Comparison of ENCODE assay signal across 15 cellular contexts in the genomic region with DNA sequence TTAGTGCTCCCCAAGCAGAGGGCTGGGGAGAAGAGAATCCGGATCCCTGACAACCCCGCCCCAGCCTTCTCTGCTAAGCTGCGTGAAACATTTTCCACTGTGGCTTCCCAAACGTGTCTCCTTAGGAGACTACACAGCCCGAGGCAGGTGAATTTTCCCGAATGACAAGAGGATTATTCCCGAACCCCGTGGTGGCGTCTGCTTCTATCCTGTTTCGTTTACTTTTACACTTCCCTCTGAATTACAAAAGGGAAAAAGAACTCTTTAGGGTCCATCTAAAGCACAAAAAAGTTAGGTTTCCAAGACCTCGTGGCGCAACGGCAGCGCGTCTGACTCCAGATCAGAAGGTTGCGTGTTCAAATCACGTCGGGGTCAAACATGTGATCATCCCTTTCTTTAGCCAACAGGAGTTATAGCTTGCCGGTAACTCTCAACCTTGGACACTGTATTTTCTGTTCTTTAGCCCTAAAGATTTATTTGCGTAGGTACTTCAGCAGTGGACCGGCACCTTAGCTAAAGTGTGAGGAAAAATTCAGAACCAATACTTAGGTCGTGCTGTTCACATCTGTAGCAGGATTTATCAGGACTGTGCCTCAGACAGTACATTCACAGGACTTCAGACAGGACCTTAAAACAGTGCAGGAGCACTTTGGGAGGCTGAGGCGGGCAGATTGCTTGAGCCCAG. TPM values are rescaled to one million over a fixed set of nuclear protein-coding genes. Genes with fewer than 3 reads are reported as not detected.
DNase-seq lines count a peak whose midpoint lies in the region; ATAC-seq, FAIRE-seq and TF ChIP-seq lines count a peak whose summit lies in the region.
"Had no signal": no experiment of that assay in that cellular context is flagged by ENCODE, and none has a peak within 500 bp of the region (broad histone marks: within the 10 kb centered on the region; RNA-seq: fewer than 3 reads in every experiment).

No MANE protein-coding gene starts in this region.

- H2AFZ ChIP-seq in HepG2 (ENCODE audit: low read length) (no peak overlapping the region), astrocyte (ENCODE audit: low read depth, low read length) (peak overlapping the region; percentile 9)

- peaks cover 31% of the 10 kb centered on the region for H3K79me2 ChIP-seq in HepG2 (ENCODE audit: insufficient read depth, low read length)
- H3K79me2 ChIP-seq in astrocyte (ENCODE audit: insufficient read depth, low read length) = peaks cover 35% of the 10 kb centered on the region

- no peaks in the 10 kb centered on the region for H3K36me3 ChIP-seq in HepG2 (replicated peaks in 1 of 2; ENCODE audit: control insufficient read depth in 1 of 2, insufficient read depth in 2 of 2, low read length in 2 of 2)
- H3K36me3 ChIP-seq in right lobe of liver = no peaks in the 10 kb centered on the region
- no peaks in the 10 kb centered on the region for H3K36me3 ChIP-seq in astrocyte (ENCODE audit: insufficient read depth, low read length)
- no peaks in the 10 kb centered on the region for H3K36me3 ChIP-seq in uterus

- TF ChIP-seq RAD21 in HepG2 (CRISPR knock-in tag; IDR thresholded peaks at IDR 0.05) = no peak

- peak; percentile 31 for DNase-seq in HepG2 (ENCODE audit: low spot score)
- DNase-seq in right lobe of liver = no peak
- DNase-seq in astrocyte (ENCODE audit: low read depth) = no peak
- DNase-seq in iris pigment epithelial cell (ENCODE audit: low read depth) = peak; percentile 36
- no peak for DNase-seq in uterus
- DNase-seq in NCI-H2081 treated with DMSO at 0.1 percent for 48 hours (lab: John Stamatoyannopoulos, UW) = no peak
- DNase-seq: AML-193; GOT3; retina; stimulated activated naive CD4-positive, alpha-beta T cell had no signal

- FAIRE-seq in HepG2 (lab: Jason Lieb, UNC) (no peak), astrocyte (lab: Jason Lieb, UNC) (no peak)

- H3K4me3 ChIP-seq in HepG2 (replicated peaks in 1 of 3; ENCODE audit: insufficient read depth in 1 of 3, low read depth in 2 of 3, low read length in 3 of 3) (peak overlapping the region; percentile 28 to 49 (median 28); a peak in 4 of 6 replicates), right lobe of liver (no peak overlapping the region), astrocyte (ENCODE audit: insufficient read depth, low read depth, low read length) (no peak overlapping the region), uterus (no peak overlapping the region)

- no peaks in the 10 kb centered on the region for H3K27me3 Mint-ChIP-seq in astrocyte (ENCODE audit: low read depth, unreplicated experiment)
- H3K27me3 Mint-ChIP-seq: activated naive CD8-positive, alpha-beta T cell; central memory CD8-positive, alpha-beta T cell had no signal

- POLR2A ChIA-PET in HepG2 (lab: Yijun Ruan, JAX) = interaction anchor here (2.7 kb wide), 1 partner anchor 35 kb away, joined by 10 read pairs; a partner anchor contains a TSS

- H3K9me3 Mint-ChIP-seq in astrocyte (ENCODE audit: unreplicated experiment) = no peaks in the 10 kb centered on the region
- H3K9me3 Mint-ChIP-seq: central memory CD8-positive, alpha-beta T cell had no signal

- TF ChIP-seq CTCF in HepG2 (CRISPR knock-in tag; IDR thresholded peaks at IDR 0.05) (no peak), right lobe of liver (IDR thresholded peaks at IDR 0.05) (no peak), astrocyte (IDR thresholded peaks at IDR 0.05; ENCODE audit: insufficient read depth, low read depth, low read length) (no peak), uterus (IDR thresholded peaks at IDR 0.05) (no peak)

- H3K27ac Mint-ChIP-seq in astrocyte (ENCODE audit: unreplicated experiment) = no peak overlapping the region
- H3K27ac Mint-ChIP-seq: activated naive CD8-positive, alpha-beta T cell had no signal

- TF ChIP-seq EP300 in HepG2 (IDR thresholded peaks at IDR 0.05; ENCODE audit: low read depth in 2 of 2, low read length in 2 of 2) (no peak), HepG2 (CRISPR knock-in tag; IDR thresholded peaks at IDR 0.05; ENCODE audit: borderline replicate concordance) (no peak)

- CTCF ChIA-PET in HepG2 (lab: Yijun Ruan, JAX; ENCODE audit: low intra/inter-chr PET ratio, low total read pairs) = no interaction called here

- ATAC-seq in HepG2 (no peak), right lobe of liver (no peak), GM19467 (IDR thresholded peaks at IDR 0.05; ENCODE audit: unreplicated experiment) (no peak), HG02610 (IDR thresholded peaks at IDR 0.05; ENCODE audit: unreplicated experiment) (no peak)

- H3K4me3 Mint-ChIP-seq in astrocyte (ENCODE audit: unreplicated experiment) = no peak overlapping the region
- H3K4me3 Mint-ChIP-seq: activated naive CD8-positive, alpha-beta T cell; central memory CD8-positive, alpha-beta T cell had no signal

- H3K4me2 ChIP-seq in HepG2 (ENCODE audit: low read depth, low read length) (peak overlapping the region; percentile 67), astrocyte (ENCODE audit: low read length) (peak overlapping the region; percentile 3)

- in situ Hi-C loops in HepG2 (cut with HindIII; ENCODE audit: extremely low pct_ligation_motif_present, low pct_unique_long_range_greater_than_20kb) = no loop called here

- H3K27ac ChIP-seq in HepG2 (ENCODE audit: extremely low read length, insufficient read depth, low read length) = peak overlapping the region; percentile 53
- no peak overlapping the region for H3K27ac ChIP-seq in right lobe of liver
- H3K27ac ChIP-seq in astrocyte (ENCODE audit: low read depth, low read length) = no peak overlapping the region
- H3K27ac ChIP-seq in uterus = peak overlapping the region; percentile 21 to 43
- H3K27ac ChIP-seq: epithelial cell of prostate had no signal

- BruUV-seq in HepG2 (replicated peaks; lab: Mats Ljungman, UMichigan) = no TSS peak

- TF ChIP-seq POLR2A in HepG2 (IDR thresholded peaks at IDR 0.05; ENCODE audit: insufficient read depth in 1 of 2, low read depth in 2 of 2, low read length in 2 of 2) (no peak), right lobe of liver (IDR thresholded peaks at IDR 0.05) (no peak), uterus (IDR thresholded peaks at IDR 0.05) (no peak)

- peaks cover 40% of the 10 kb centered on the region for H3K4me1 ChIP-seq in HepG2 (ENCODE audit: insufficient read depth, low read length)
- peaks cover 0 to 20% (median 7%) of the 10 kb centered on the region in 4 donors for H3K4me1 ChIP-seq in right lobe of liver
- peaks cover 7% of the 10 kb centered on the region for H3K4me1 ChIP-seq in astrocyte (ENCODE audit: insufficient read depth, low read length)
- H3K4me1 ChIP-seq in uterus = peaks cover 0 to 6% of the 10 kb centered on the region in 2 donors

- H3K27me3 ChIP-seq in HepG2 (ENCODE audit: control insufficient read depth in 1 of 2, insufficient read depth in 2 of 2, low read length in 2 of 2) (no peaks in the 10 kb centered on the region; a peak in 1 of 5 replicates), right lobe of liver (no peaks in the 10 kb centered on the region), astrocyte (ENCODE audit: insufficient read depth, low read length) (no peaks in the 10 kb centered on the region), uterus (no peaks in the 10 kb centered on the region)

- H3K9ac ChIP-seq in HepG2 (ENCODE audit: insufficient read depth, low read depth, low read length) (peak overlapping the region; percentile 57), astrocyte (ENCODE audit: low read length) (no peak overlapping the region)

- H4K20me1 ChIP-seq in HepG2 (ENCODE audit: insufficient read depth, low read length) (no peaks in the 10 kb centered on the region), astrocyte (ENCODE audit: insufficient read depth, low read length) (no peaks in the 10 kb centered on the region)

- peaks cover 2% of the 10 kb centered on the region for H3K36me3 Mint-ChIP-seq in astrocyte (ENCODE audit: low read depth, unreplicated experiment)

- H3K9me3 ChIP-seq in HepG2 (ENCODE audit: low read length) = no peaks in the 10 kb centered on the region
- H3K9me3 ChIP-seq in right lobe of liver = no peaks in the 10 kb centered on the region
- H3K9me3 ChIP-seq in astrocyte (ENCODE audit: insufficient read depth, low read depth, low read length) = no peaks in the 10 kb centered on the region
- H3K9me3 ChIP-seq in uterus = no peaks in the 10 kb centered on the region

- intact Hi-C loops in HepG2 (cut with micrococcal nuclease; ENCODE audit: unreplicated experiment) = no loop called here
- intact Hi-C loops in right lobe of liver (cut with DNase I) = no loop called here
- intact Hi-C loops in uterus (cut with DNase I; ENCODE audit: low total_unique reads) = no loop called here

- H3K4me1 Mint-ChIP-seq in astrocyte (ENCODE audit: low read depth, unreplicated experiment) = peaks cover 7% of the 10 kb centered on the region

- WGBS in HepG2 (ENCODE audit: low lambda C conversion rate) = 45% methylated on average over 23 of the region's 23 CpGs
- 33% methylated on average over 19 of the region's 23 CpGs for WGBS in right lobe of liver (ENCODE audit: insufficient coverage, low coverage, low lambda C conversion rate, missing lambda C conversion rate)

RNA-seq across cellular contexts. Expression of a gene that starts 3.2 kb away (rescaled TPM):
- total RNA-seq in HepG2 (2016; rRNA removed; fragmentation: Illumina TruSeq; extraction: Trizol) (15.3 and 19.8 TPM in 2 replicates), right lobe of liver (1 to 10 TPM; 2.8 to 5.6 (median 4.0) TPM), astrocyte (18.3 and 21.7 TPM in 2 replicates), uterus (10 to 100 TPM in 3 of 4 donors, 1 to 10 TPM in 1; 1.5 to 24.5 (median 16.8) TPM)
- total RNA-seq in HepG2 (2016; cell fraction: cytosol; rRNA removed; fragmentation: Illumina TruSeq; extraction: Trizol; ENCODE audit: low read depth) = 3.7 and 4.4 TPM in 2 replicates
- total RNA-seq in HepG2 (2016; cell fraction: insoluble cytoplasmic fraction; rRNA removed; fragmentation: Illumina TruSeq; extraction: Trizol) = 15.1 and 21.5 TPM in 2 replicates
- 7.7 and 8.6 TPM in 2 replicates for total RNA-seq in HepG2 (2016; cell fraction: membrane; rRNA removed; fragmentation: Illumina TruSeq; extraction: Trizol)
- 26.7 and 33.3 TPM in 2 replicates for total RNA-seq in HepG2 (2016; cell fraction: nucleus; rRNA removed; fragmentation: Illumina TruSeq; extraction: Trizol)
- polyA plus RNA-seq in HepG2 (2011; rRNA removed) = 23.6 and 25.1 TPM in 2 replicates
- 5.3 and 6.0 TPM in 2 replicates for polyA plus RNA-seq in HepG2 (2011; cell fraction: cytosol; rRNA removed)
- polyA plus RNA-seq in HepG2 (2011; cell fraction: nucleus; rRNA removed) = 37.8 and 43.5 TPM in 2 replicates
- 14.1 and 19.0 TPM in 2 replicates for polyA plus RNA-seq in HepG2 (2012)
- 1.8 and 2.2 TPM in 2 replicates for polyA plus RNA-seq in HepG2 (2016; cell fraction: cytosol; fragmentation: Illumina TruSeq; extraction: Trizol; ENCODE audit: low read depth)
- polyA plus RNA-seq in HepG2 (2016; cell fraction: insoluble cytoplasmic fraction; fragmentation: Illumina TruSeq; extraction: Trizol; ENCODE audit: low read depth) = 13.3 and 13.4 TPM in 2 replicates
- 4.7 and 4.8 TPM in 2 replicates for polyA plus RNA-seq in HepG2 (2016; cell fraction: membrane; fragmentation: Illumina TruSeq; extraction: Trizol; ENCODE audit: low read depth)
- polyA plus RNA-seq in HepG2 (2016; cell fraction: nucleus; fragmentation: Illumina TruSeq; extraction: Trizol; ENCODE audit: insufficient read depth, low read depth) = 98.8 and 103 TPM in 2 replicates
- polyA minus RNA-seq in HepG2 (2011; rRNA and poly(A)+ RNA removed; ENCODE audit: low replicate concordance) = 12.0 and 13.0 TPM in 2 replicates
- 3.8 and 4.5 TPM in 2 replicates for polyA minus RNA-seq in HepG2 (2011; cell fraction: cytosol; rRNA and poly(A)+ RNA removed)
- 35.5 and 38.5 TPM in 2 replicates for polyA minus RNA-seq in HepG2 (2011; cell fraction: nucleus; rRNA and poly(A)+ RNA removed)

RNA-seq across cellular contexts. Expression of a gene that starts 3.6 kb away (rescaled TPM):
- total RNA-seq in HepG2 (2016; rRNA removed; fragmentation: Illumina TruSeq; extraction: Trizol) = 763 and 795 TPM in 2 replicates
- 192 and 225 TPM in 2 replicates for total RNA-seq in HepG2 (2016; cell fraction: cytosol; rRNA removed; fragmentation: Illumina TruSeq; extraction: Trizol; ENCODE audit: low read depth)
- 739 and 853 TPM in 2 replicates for total RNA-seq in HepG2 (2016; cell fraction: insoluble cytoplasmic fraction; rRNA removed; fragmentation: Illumina TruSeq; extraction: Trizol)
- total RNA-seq in HepG2 (2016; cell fraction: membrane; rRNA removed; fragmentation: Illumina TruSeq; extraction: Trizol) = 219 and 221 TPM in 2 replicates
- 218 and 231 TPM in 2 replicates for total RNA-seq in HepG2 (2016; cell fraction: nucleus; rRNA removed; fragmentation: Illumina TruSeq; extraction: Trizol)
- 499 and 597 TPM in 2 replicates for polyA plus RNA-seq in HepG2 (2011; rRNA removed)
- polyA plus RNA-seq in HepG2 (2011; cell fraction: cytosol; rRNA removed) = 2,085 and 3,530 TPM in 2 replicates
- polyA plus RNA-seq in HepG2 (2011; cell fraction: nucleus; rRNA removed) = 244 and 284 TPM in 2 replicates
- 637 and 680 TPM in 2 replicates for polyA plus RNA-seq in HepG2 (2012)
- 248 and 262 TPM in 2 replicates for polyA plus RNA-seq in HepG2 (2016; cell fraction: cytosol; fragmentation: Illumina TruSeq; extraction: Trizol; ENCODE audit: low read depth)
- 929 and 1,047 TPM in 2 replicates for polyA plus RNA-seq in HepG2 (2016; cell fraction: insoluble cytoplasmic fraction; fragmentation: Illumina TruSeq; extraction: Trizol; ENCODE audit: low read depth)
- polyA plus RNA-seq in HepG2 (2016; cell fraction: membrane; fragmentation: Illumina TruSeq; extraction: Trizol; ENCODE audit: low read depth) = 251 and 271 TPM in 2 replicates
- polyA plus RNA-seq in HepG2 (2016; cell fraction: nucleus; fragmentation: Illumina TruSeq; extraction: Trizol; ENCODE audit: insufficient read depth, low read depth) = 503 and 520 TPM in 2 replicates
- 52.9 and 245 TPM in 2 replicates for polyA minus RNA-seq in HepG2 (2011; rRNA and poly(A)+ RNA removed; ENCODE audit: low replicate concordance)
- polyA minus RNA-seq in HepG2 (2011; cell fraction: cytosol; rRNA and poly(A)+ RNA removed) = 117 and 125 TPM in 2 replicates
- polyA minus RNA-seq in HepG2 (2011; cell fraction: nucleus; rRNA and poly(A)+ RNA removed) = 49.1 and 56.3 TPM in 2 replicates
- 1,000 to 10,000 TPM in 2 of 6 experiments, 100 to 1,000 TPM in 4; 134 to 1,633 (median 145) TPM for total RNA-seq in right lobe of liver
- total RNA-seq in astrocyte = 307 and 329 TPM in 2 replicates
- total RNA-seq in uterus = 100 to 1,000 TPM; 135 to 598 (median 384) TPM

RNA-seq across cellular contexts. Expression of a gene that starts 30.6 kb away (rescaled TPM):
- 18.7 and 19.6 TPM in 2 replicates for total RNA-seq in HepG2 (2016; rRNA removed; fragmentation: Illumina TruSeq; extraction: Trizol)
- 14.4 and 15.6 TPM in 2 replicates for total RNA-seq in HepG2 (2016; cell fraction: cytosol; rRNA removed; fragmentation: Illumina TruSeq; extraction: Trizol; ENCODE audit: low read depth)
- total RNA-seq in HepG2 (2016; cell fraction: insoluble cytoplasmic fraction; rRNA removed; fragmentation: Illumina TruSeq; extraction: Trizol) = 17.1 and 18.1 TPM in 2 replicates
- 18.0 and 18.1 TPM in 2 replicates for total RNA-seq in HepG2 (2016; cell fraction: membrane; rRNA removed; fragmentation: Illumina TruSeq; extraction: Trizol)
- total RNA-seq in HepG2 (2016; cell fraction: nucleus; rRNA removed; fragmentation: Illumina TruSeq; extraction: Trizol) = 12.9 and 15.2 TPM in 2 replicates
- 7.8 and 8.6 TPM in 2 replicates for polyA plus RNA-seq in HepG2 (2011; rRNA removed)
- 6.9 and 7.2 TPM in 2 replicates for polyA plus RNA-seq in HepG2 (2011; cell fraction: cytosol; rRNA removed)
- polyA plus RNA-seq in HepG2 (2011; cell fraction: nucleus; rRNA removed) = 9.1 and 13.1 TPM in 2 replicates
- 7.0 and 7.3 TPM in 2 replicates for polyA plus RNA-seq in HepG2 (2012)
- 2.2 and 2.9 TPM in 2 replicates for polyA plus RNA-seq in HepG2 (2016; cell fraction: cytosol; fragmentation: Illumina TruSeq; extraction: Trizol; ENCODE audit: low read depth)
- 12.0 and 13.7 TPM in 2 replicates for polyA plus RNA-seq in HepG2 (2016; cell fraction: insoluble cytoplasmic fraction; fragmentation: Illumina TruSeq; extraction: Trizol; ENCODE audit: low read depth)
- 4.1 and 4.3 TPM in 2 replicates for polyA plus RNA-seq in HepG2 (2016; cell fraction: membrane; fragmentation: Illumina TruSeq; extraction: Trizol; ENCODE audit: low read depth)
- polyA plus RNA-seq in HepG2 (2016; cell fraction: nucleus; fragmentation: Illumina TruSeq; extraction: Trizol; ENCODE audit: insufficient read depth, low read depth) = 20.5 and 23.9 TPM in 2 replicates
- 9.5 and 16.3 TPM in 2 replicates for polyA minus RNA-seq in HepG2 (2011; rRNA and poly(A)+ RNA removed; ENCODE audit: low replicate concordance)
- 7.2 and 9.4 TPM in 2 replicates for polyA minus RNA-seq in HepG2 (2011; cell fraction: cytosol; rRNA and poly(A)+ RNA removed)
- 20.2 and 23.1 TPM in 2 replicates for polyA minus RNA-seq in HepG2 (2011; cell fraction: nucleus; rRNA and poly(A)+ RNA removed)
- 10 to 100 TPM in 2 of 6 experiments, 1 to 10 TPM in 4; 6.6 to 12.3 (median 9.4) TPM for total RNA-seq in right lobe of liver
- total RNA-seq in astrocyte = 20.0 and 25.7 TPM in 2 replicates
- 10 to 100 TPM; 22.8 to 55.0 (median 43.3) TPM for total RNA-seq in uterus

RNA-seq across cellular contexts. Expression of a gene that starts 30.8 kb away (rescaled TPM):
- total RNA-seq in HepG2 (2016; rRNA removed; fragmentation: Illumina TruSeq; extraction: Trizol) = 44.4 and 49.6 TPM in 2 replicates
- total RNA-seq in HepG2 (2016; cell fraction: cytosol; rRNA removed; fragmentation: Illumina TruSeq; extraction: Trizol; ENCODE audit: low read depth) = 49.0 and 53.5 TPM in 2 replicates
- 45.9 and 53.1 TPM in 2 replicates for total RNA-seq in HepG2 (2016; cell fraction: insoluble cytoplasmic fraction; rRNA removed; fragmentation: Illumina TruSeq; extraction: Trizol)
- total RNA-seq in HepG2 (2016; cell fraction: membrane; rRNA removed; fragmentation: Illumina TruSeq; extraction: Trizol) = 79.7 and 79.9 TPM in 2 replicates
- 37.5 and 41.5 TPM in 2 replicates for total RNA-seq in HepG2 (2016; cell fraction: nucleus; rRNA removed; fragmentation: Illumina TruSeq; extraction: Trizol)
- 34.1 and 46.9 TPM in 2 replicates for polyA plus RNA-seq in HepG2 (2011; rRNA removed)
- 25.3 and 33.9 TPM in 2 replicates for polyA plus RNA-seq in HepG2 (2011; cell fraction: cytosol; rRNA removed)
- 91.4 and 98.3 TPM in 2 replicates for polyA plus RNA-seq in HepG2 (2011; cell fraction: nucleus; rRNA removed)
- polyA plus RNA-seq in HepG2 (2012) = 20.7 and 21.6 TPM in 2 replicates
- polyA plus RNA-seq in HepG2 (2016; cell fraction: cytosol; fragmentation: Illumina TruSeq; extraction: Trizol; ENCODE audit: low read depth) = 59.8 and 60.5 TPM in 2 replicates
- 48.9 and 50.6 TPM in 2 replicates for polyA plus RNA-seq in HepG2 (2016; cell fraction: insoluble cytoplasmic fraction; fragmentation: Illumina TruSeq; extraction: Trizol; ENCODE audit: low read depth)
- 72.4 and 75.2 TPM in 2 replicates for polyA plus RNA-seq in HepG2 (2016; cell fraction: membrane; fragmentation: Illumina TruSeq; extraction: Trizol; ENCODE audit: low read depth)
- polyA plus RNA-seq in HepG2 (2016; cell fraction: nucleus; fragmentation: Illumina TruSeq; extraction: Trizol; ENCODE audit: insufficient read depth, low read depth) = 101 and 102 TPM in 2 replicates
- polyA minus RNA-seq in HepG2 (2011; rRNA and poly(A)+ RNA removed; ENCODE audit: low replicate concordance) = 50.0 and 95.3 TPM in 2 replicates
- 12.8 and 13.5 TPM in 2 replicates for polyA minus RNA-seq in HepG2 (2011; cell fraction: cytosol; rRNA and poly(A)+ RNA removed)
- polyA minus RNA-seq in HepG2 (2011; cell fraction: nucleus; rRNA and poly(A)+ RNA removed) = 36.1 and 37.3 TPM in 2 replicates
- 10 to 100 TPM; 10.1 to 16.7 (median 12.0) TPM for total RNA-seq in right lobe of liver
- total RNA-seq in astrocyte = 42.8 and 46.8 TPM in 2 replicates
- total RNA-seq in uterus = 10 to 100 TPM; 23.8 to 67.9 (median 38.4) TPM

RNA-seq across cellular contexts. Expression of a gene that starts 30.9 kb away (rescaled TPM):
- 4.7 and 8.4 TPM in 2 replicates for total RNA-seq in HepG2 (2016; rRNA removed; fragmentation: Illumina TruSeq; extraction: Trizol)
- 1.1 TPM in 2 replicates for total RNA-seq in HepG2 (2016; cell fraction: cytosol; rRNA removed; fragmentation: Illumina TruSeq; extraction: Trizol; ENCODE audit: low read depth)
- total RNA-seq in HepG2 (2016; cell fraction: insoluble cytoplasmic fraction; rRNA removed; fragmentation: Illumina TruSeq; extraction: Trizol) = 6.6 and 6.9 TPM in 2 replicates
- 2.7 and 3.1 TPM in 2 replicates for total RNA-seq in HepG2 (2016; cell fraction: membrane; rRNA removed; fragmentation: Illumina TruSeq; extraction: Trizol)
- total RNA-seq in HepG2 (2016; cell fraction: nucleus; rRNA removed; fragmentation: Illumina TruSeq; extraction: Trizol) = 5.3 and 7.0 TPM in 2 replicates
- 3.0 and 3.4 TPM in 2 replicates for polyA plus RNA-seq in HepG2 (2011; rRNA removed)
- 2.6 and 3.5 TPM in 2 replicates for polyA plus RNA-seq in HepG2 (2011; cell fraction: cytosol; rRNA removed)
- polyA plus RNA-seq in HepG2 (2011; cell fraction: nucleus; rRNA removed) = 8.7 and 9.3 TPM in 2 replicates
- polyA plus RNA-seq in HepG2 (2012) = 2.8 and 4.0 TPM in 2 replicates
- polyA plus RNA-seq in HepG2 (2016; cell fraction: cytosol; fragmentation: Illumina TruSeq; extraction: Trizol; ENCODE audit: low read depth) = 0.45 and 0.50 TPM in 2 replicates
- 3.6 and 4.2 TPM in 2 replicates for polyA plus RNA-seq in HepG2 (2016; cell fraction: insoluble cytoplasmic fraction; fragmentation: Illumina TruSeq; extraction: Trizol; ENCODE audit: low read depth)
- 1.1 TPM in 2 replicates for polyA plus RNA-seq in HepG2 (2016; cell fraction: membrane; fragmentation: Illumina TruSeq; extraction: Trizol; ENCODE audit: low read depth)
- 7.2 and 7.4 TPM in 2 replicates for polyA plus RNA-seq in HepG2 (2016; cell fraction: nucleus; fragmentation: Illumina TruSeq; extraction: Trizol; ENCODE audit: insufficient read depth, low read depth)
- 4.9 and 6.4 TPM in 2 replicates for polyA minus RNA-seq in HepG2 (2011; rRNA and poly(A)+ RNA removed; ENCODE audit: low replicate concordance)
- polyA minus RNA-seq in HepG2 (2011; cell fraction: cytosol; rRNA and poly(A)+ RNA removed) = 2.3 and 3.4 TPM in 2 replicates
- polyA minus RNA-seq in HepG2 (2011; cell fraction: nucleus; rRNA and poly(A)+ RNA removed) = 3.3 and 5.2 TPM in 2 replicates
- total RNA-seq in right lobe of liver = 1 to 10 TPM; 2.4 to 5.3 (median 2.8) TPM
- total RNA-seq in astrocyte = 5.8 and 7.4 TPM in 2 replicates
- 10 to 100 TPM in 1 of 4 donors, 1 to 10 TPM in 3; 1.2 to 17.4 (median 7.5) TPM for total RNA-seq in uterus

Comparison
In these comparisons a context has a peak if more than half of its experiments do, and no peak if none do; other contexts are left out.
1. DNase-seq: peak in HepG2 (single experiment) and iris pigment epithelial cell (single experiment); none in right lobe of liver (0 of 3), astrocyte (single experiment), uterus (0 of 2) and NCI-H2081 treated with DMSO at 0.1 percent for 48 hours (single experiment).
2. H3K27ac ChIP-seq: peak in HepG2 (single experiment) and uterus (2 of 2); none in right lobe of liver (0 of 3) and astrocyte (single experiment).
3. H3K4me3 ChIP-seq: peak in HepG2 (3 of 3); none in right lobe of liver (0 of 3), astrocyte (single experiment) and uterus (0 of 2).